In genomic region chr6:148128014-148128730, GRCh38 we compare ENCODE assay signal across 1 cellular context.
TF ChIP-seq lines count a peak whose summit lies in the region.

No MANE protein-coding gene starts in this region.

TF ChIP-seq in HepG2, 621 proteins besides CTCF, POLR2A, EP300 and RAD21 (continued from another document):
- no peak for TF ChIP-seq ZNF784 (CRISPR knock-in tag; IDR thresholded peaks at IDR 0.05; ENCODE audit: borderline replicate concordance)
- no peak for TF ChIP-seq NFE2L1 (CRISPR knock-in tag; IDR thresholded peaks at IDR 0.05; ENCODE audit: borderline replicate concordance)
- peak; percentile 86 for TF ChIP-seq FOSL2 (CRISPR knock-in tag; IDR thresholded peaks at IDR 0.05)
- TF ChIP-seq CEBPB (IDR thresholded peaks at IDR 0.05; ENCODE audit: borderline replicate concordance, low read depth, low read length): peak; percentile 25; the same call in 1 of the 2 replicates
- TF ChIP-seq GTF2F1 (IDR thresholded peaks at IDR 0.05; ENCODE audit: low read length): no peak
- no peak for TF ChIP-seq NFATC3 (CRISPR knock-in tag; IDR thresholded peaks at IDR 0.05)
- no peak for TF ChIP-seq ARNT (IDR thresholded peaks at IDR 0.05)
- no peak for TF ChIP-seq NR0B2 (CRISPR knock-in tag; IDR thresholded peaks at IDR 0.05)
- TF ChIP-seq U2AF1 (optimal IDR thresholded peaks at IDR 0.05; ENCODE audit: low read depth, low read length): no peak
- TF ChIP-seq THAP11 (CRISPR knock-in tag; IDR thresholded peaks at IDR 0.05): no peak
- TF ChIP-seq HMGXB4 (CRISPR knock-in tag; IDR thresholded peaks at IDR 0.05; ENCODE audit: borderline replicate concordance in 1 of 2, low read depth in 1 of 2): no peak
- no peak for TF ChIP-seq ZNF792 (CRISPR knock-in tag; IDR thresholded peaks at IDR 0.05)
